ENCODE assay signal across 8 cellular contexts in the genomic region with DNA sequence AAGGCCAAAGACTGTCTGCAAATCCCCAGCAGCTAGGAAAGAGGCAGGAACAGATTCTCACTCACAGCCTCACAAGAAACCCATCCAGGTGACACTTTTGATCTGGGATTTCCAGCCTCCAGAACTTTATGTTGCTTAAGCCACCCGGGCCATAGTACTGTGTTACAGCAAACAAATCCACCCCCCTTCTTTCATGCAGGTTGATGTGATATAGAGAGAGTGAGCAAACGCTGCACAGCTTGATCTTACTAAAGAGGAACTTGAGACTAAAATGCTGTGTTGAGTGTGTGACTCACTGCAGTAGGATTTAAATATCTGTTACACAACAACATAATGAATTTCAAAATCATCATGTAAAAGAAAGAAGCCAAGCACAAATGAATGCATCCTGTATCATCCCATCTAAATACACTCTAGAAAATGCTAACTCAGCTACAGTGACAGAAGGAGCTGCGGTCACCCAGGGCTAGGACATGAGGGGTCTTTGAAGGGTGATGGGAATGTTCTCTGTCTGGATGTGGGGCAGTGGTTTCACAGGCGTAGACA. TPM values are rescaled to one million over a fixed set of nuclear protein-coding genes. Genes with fewer than 3 reads are reported as not detected.
A peak's percentile ranks its signal among the peaks of the same experiment; 100 is the strongest.
DNase-seq lines count a peak whose midpoint lies in the region; ATAC-seq and TF ChIP-seq lines count a peak whose summit lies in the region.

No MANE protein-coding gene starts in this region.

- no peak overlapping the region for H3K4me3 ChIP-seq in heart left ventricle
- H3K4me3 ChIP-seq in vagina, result no peak overlapping the region
- H3K4me3 ChIP-seq in effector memory CD4-positive, alpha-beta T cell (ENCODE audit: insufficient read depth, low read depth, low read length, poor library complexity, severe bottlenecking), result no peak overlapping the region
- H3K4me3 ChIP-seq in thyroid gland (replicated peaks in 1 of 3), result no peak overlapping the region

- TF ChIP-seq CTCF in GM10248 (IDR thresholded peaks at IDR 0.05; ENCODE audit: control extremely low read depth, extremely low read depth, low read depth, missing control alignments) (no peak), heart left ventricle (IDR thresholded peaks at IDR 0.05) (no peak), vagina (IDR thresholded peaks at IDR 0.05) (no peak), thyroid gland (IDR thresholded peaks at IDR 0.05) (no peak)

- CTCF ChIA-PET in GM10248 (lab: Yijun Ruan, JAX), result no interaction called here

- DNase-seq in GM10248 (ENCODE audit: extremely low spot score) (peak; percentile 54), SKM-1 (lab: John Stamatoyannopoulos, UW; ENCODE audit: unreplicated experiment) (peak; percentile 94), heart left ventricle (no peak), vagina (ENCODE audit: extremely low spot score in 2 of 2) (no peak), DMS 273 (lab: John Stamatoyannopoulos, UW; ENCODE audit: unreplicated experiment) (no peak), thyroid gland (no peak)
- no peak for DNase-seq in effector memory CD4-positive, alpha-beta T cell

- H3K36me3 ChIP-seq in heart left ventricle (peaks cover 0 to 33% (median 22%) of the 10 kb centered on the region in 9 donors), vagina (no peaks in the 10 kb centered on the region), thyroid gland (no peaks in the 10 kb centered on the region)
- H3K36me3 ChIP-seq in effector memory CD4-positive, alpha-beta T cell (ENCODE audit: control insufficient read depth, insufficient read depth, low read length), result no peaks in the 10 kb centered on the region

- TF ChIP-seq POLR2A in heart left ventricle (IDR thresholded peaks at IDR 0.05) (no peak), vagina (IDR thresholded peaks at IDR 0.05) (no peak), thyroid gland (IDR thresholded peaks at IDR 0.05) (no peak)

- H3K27me3 ChIP-seq in heart left ventricle, result no peaks in the 10 kb centered on the region
- H3K27me3 ChIP-seq in vagina, result no peaks in the 10 kb centered on the region
- no peaks in the 10 kb centered on the region for H3K27me3 ChIP-seq in effector memory CD4-positive, alpha-beta T cell (replicated peaks; ENCODE audit: control insufficient read depth, insufficient read depth, low read length, poor library complexity, severe bottlenecking)
- H3K27me3 ChIP-seq in thyroid gland, result no peaks in the 10 kb centered on the region

- H3K27ac ChIP-seq in heart left ventricle (peak overlapping the region in 4 of 12 donors; percentile 9 to 84 (median 29)), vagina (peak overlapping the region; percentile 78), thyroid gland (no peak overlapping the region)
- H3K27ac ChIP-seq in effector memory CD4-positive, alpha-beta T cell (ENCODE audit: insufficient read depth, low read length, poor library complexity, severe bottlenecking), result no peak overlapping the region

- WGBS in heart left ventricle, 4 donors, result 86 to 93% (median 89%) methylated on average over 4 of the region's 4 CpGs
- 77 to 84% methylated on average over 4 of the region's 4 CpGs for WGBS in thyroid gland, 2 donors

- POLR2A ChIA-PET in GM10248 (lab: Yijun Ruan, JAX), result no interaction called here

- H3K4me1 ChIP-seq in heart left ventricle, result peaks cover 0 to 55% (median 10%) of the 10 kb centered on the region in 12 donors
- peaks cover 35% of the 10 kb centered on the region for H3K4me1 ChIP-seq in vagina
- peaks cover 22% of the 10 kb centered on the region for H3K4me1 ChIP-seq in effector memory CD4-positive, alpha-beta T cell (ENCODE audit: control insufficient read depth, insufficient read depth, low read length, poor library complexity, severe bottlenecking)
- no peaks in the 10 kb centered on the region for H3K4me1 ChIP-seq in thyroid gland

- ATAC-seq in HG02759 (IDR thresholded peaks at IDR 0.05; ENCODE audit: unreplicated experiment) (peak; percentile 43), heart left ventricle (peak in 3 of 4 donors; percentile 66 to 73 (median 70))

- intact Hi-C loops in heart left ventricle (cut with DNase I) (loop anchor here in 1 of 10 donors (10.0 kb wide), 1 partner anchor 74 kb away; no protein-coding TSS in a partner anchor), vagina (cut with DNase I) (no loop called here), thyroid gland (cut with DNase I) (no loop called here)

- H3K9me3 ChIP-seq in heart left ventricle (no peaks in the 10 kb centered on the region), vagina (no peaks in the 10 kb centered on the region), thyroid gland (no peaks in the 10 kb centered on the region)
- H3K9me3 ChIP-seq in effector memory CD4-positive, alpha-beta T cell (ENCODE audit: control insufficient read depth, low read length), result no peaks in the 10 kb centered on the region

RNA-seq across cellular contexts. Expression of a gene that starts 32.2 kb away (rescaled TPM):
- total RNA-seq in heart left ventricle (10 to 100 TPM in 6 of 9 donors, 1 to 10 TPM in 3; 5.9 to 16.2 (median 11.8) TPM), vagina (14.7 TPM), thyroid gland (10 to 100 TPM; 29.1 to 49.6 (median 34.9) TPM)
- polyA plus RNA-seq in heart left ventricle, result 10 to 100 TPM in 1 of 2 donors, 1 to 10 TPM in 1; 6.9 to 11.5 TPM

Comparison
In these comparisons a context has a peak if more than half of its experiments do, and no peak if none do; other contexts are left out.
1. DNase-seq: peak in GM10248 (single experiment) and SKM-1 (single experiment); none in heart left ventricle (0 of 5), vagina (0 of 2), effector memory CD4-positive, alpha-beta T cell (0 of 3), DMS 273 (single experiment) and thyroid gland (0 of 2).